Comparison of ENCODE assay signal across 8 cellular contexts in genomic region chr2:111970453-111970852, GRCh38.
"Had no signal": no experiment of that assay in that cellular context is flagged by ENCODE, and none has a peak within 500 bp of the region (broad histone marks: within the 10 kb centered on the region; RNA-seq: fewer than 3 reads in every experiment).

No MANE protein-coding gene starts in this region.

- H3K9me3 Mint-ChIP-seq: GM23338, H9, IgD-negative memory B cell had no signal

- H3K4me3 Mint-ChIP-seq: GM23338, H9, IgD-negative memory B cell had no signal

- FAIRE-seq: H1, H54, HTR-8/SVneo had no signal

- H3K27ac Mint-ChIP-seq: GM23338, H9, IgD-negative memory B cell had no signal

- H3K4me3 ChIP-seq: GM23338 had no signal

- ATAC-seq: GM23338 had no signal

- H3K4me1 Mint-ChIP-seq: GM23338, H9 had no signal

- DNase-seq: H9, HCEC 1CT, KG1 had no signal
